In genomic region chr1:50644447-50645105, GRCh38 we compare ENCODE assay signal across 18 cellular contexts.
DNase-seq lines count a peak whose midpoint lies in the region; ATAC-seq, FAIRE-seq and TF ChIP-seq lines count a peak whose summit lies in the region.
"Had no signal": no experiment of that assay in that cellular context is flagged by ENCODE, and none has a peak within 500 bp of the region (broad histone marks: within the 10 kb centered on the region; RNA-seq: fewer than 3 reads in every experiment).

No MANE protein-coding gene starts in this region.

- H3K36me3 ChIP-seq in HCT116 (ENCODE audit: control insufficient read depth in 1 of 2, insufficient read depth in 2 of 2, low read length in 2 of 2) (no peaks in the 10 kb centered on the region), hepatocyte (replicated peaks; ENCODE audit: insufficient read depth, low read depth) (no peaks in the 10 kb centered on the region), smooth muscle cell (ENCODE audit: low read depth) (no peaks in the 10 kb centered on the region)

- H3K4me1 ChIP-seq in HCT116 (ENCODE audit: control insufficient read depth in 1 of 2, insufficient read depth in 2 of 2, low read length in 2 of 2) (no peaks in the 10 kb centered on the region), hepatocyte (ENCODE audit: insufficient read depth) (peaks cover 17% of the 10 kb centered on the region), smooth muscle cell (ENCODE audit: low read depth) (no peaks in the 10 kb centered on the region)
- H3K4me1 ChIP-seq: BLaER1 had no signal

- peaks cover 19% of the 10 kb centered on the region for H3K4me1 Mint-ChIP-seq in WTC11

- H3K4me3 ChIP-seq in HCT116 (replicated peaks in 1 of 2; ENCODE audit: low read depth in 1 of 2, low read length in 2 of 2) (no peak overlapping the region), hepatocyte (no peak overlapping the region), smooth muscle cell (peak overlapping the region; percentile 24)
- H3K4me3 ChIP-seq: BLaER1 had no signal

- TF ChIP-seq POLR2A in HCT116 (IDR thresholded peaks at IDR 0.05; ENCODE audit: borderline replicate concordance, extremely low read depth, insufficient read depth, insufficient read length), result no peak

- peak overlapping the region; percentile 67 for H3K27ac Mint-ChIP-seq in WTC11

- intact Hi-C loops in HCT116 (cut with micrococcal nuclease), result no loop called here

- H3K9me3 Mint-ChIP-seq in WTC11, result no peaks in the 10 kb centered on the region

- WGBS in hepatocyte (ENCODE audit: low lambda C conversion rate, missing lambda C conversion rate), result 49% methylated on average over 2 of the region's 2 CpGs
- 72% methylated on average over 2 of the region's 2 CpGs for WGBS in smooth muscle cell (ENCODE audit: low lambda C conversion rate)

- no peak overlapping the region for H3K9ac ChIP-seq in HCT116 (ENCODE audit: low read length)
- no peak overlapping the region for H3K9ac ChIP-seq in smooth muscle cell (ENCODE audit: low read depth)
- H3K9ac ChIP-seq: BLaER1 had no signal

- H3K4me2 ChIP-seq in HCT116 (ENCODE audit: low read length) (no peak overlapping the region), hepatocyte (peak overlapping the region; percentile 46), smooth muscle cell (peak overlapping the region; percentile 11)
- H3K4me2 ChIP-seq: BLaER1 had no signal

- FAIRE-seq in D721Med (lab: Jason Lieb, UNC), result no peak
- FAIRE-seq: colon had no signal

- H3K4me3 Mint-ChIP-seq in WTC11, result no peak overlapping the region

- TSS peak; percentile 19 for BruUV-seq in HCT116 (replicated peaks; lab: Mats Ljungman, UMichigan)

- H2AFZ ChIP-seq in HCT116 (ENCODE audit: low read depth, low read length, poor library complexity, severe bottlenecking) (no peak overlapping the region), hepatocyte (no peak overlapping the region), smooth muscle cell (ENCODE audit: low read depth) (no peak overlapping the region)

- no peaks in the 10 kb centered on the region for H3K27me3 Mint-ChIP-seq in WTC11 (ENCODE audit: low read depth)

- H3K27ac ChIP-seq in HCT116 (ENCODE audit: low read depth, low read length) (no peak overlapping the region), hepatocyte (peak overlapping the region; percentile 16), smooth muscle cell (ENCODE audit: low read depth) (no peak overlapping the region)
- H3K27ac ChIP-seq: BLaER1 had no signal

- no peak for TF ChIP-seq CTCF in HCT116 (IDR thresholded peaks at IDR 0.05 in 2 of 3, conservative IDR thresholded peaks at IDR 0.05 in 1 of 3; ENCODE audit: borderline replicate concordance in 1 of 3, insufficient read depth in 1 of 3, low read depth in 2 of 3, low read length in 2 of 3)
- no peak for TF ChIP-seq CTCF in WTC11 (IDR thresholded peaks at IDR 0.05)
- TF ChIP-seq CTCF in hepatocyte (IDR thresholded peaks at IDR 0.05; ENCODE audit: poor library complexity), result no peak
- no peak for TF ChIP-seq CTCF in smooth muscle cell (IDR thresholded peaks at IDR 0.05; ENCODE audit: borderline replicate concordance, insufficient read depth, poor library complexity, severe bottlenecking)
- no peak for TF ChIP-seq CTCF in D721Med (IDR thresholded peaks at IDR 0.05; ENCODE audit: insufficient read depth, missing control alignments)

- H4K20me1 ChIP-seq in HCT116 (ENCODE audit: insufficient read depth), result no peaks in the 10 kb centered on the region
- H4K20me1 ChIP-seq in hepatocyte (ENCODE audit: insufficient read depth, poor library complexity, severe bottlenecking), result no peaks in the 10 kb centered on the region
- peaks cover 4% of the 10 kb centered on the region for H4K20me1 ChIP-seq in smooth muscle cell (ENCODE audit: low read depth)
- H4K20me1 ChIP-seq: BLaER1 had no signal

- DNase-seq in HCT116 (ENCODE audit: low read depth, low spot score) (no peak), WTC11 (ENCODE audit: low spot score) (no peak), hepatocyte (ENCODE audit: low spot score) (peak; percentile 10), smooth muscle cell (lab: John Stamatoyannopoulos, UW; ENCODE audit: unreplicated experiment) (no peak), SHP77 (lab: John Stamatoyannopoulos, UW) (no peak), D721Med (ENCODE audit: insufficient read length, low spot score) (no peak), NCI-H748 treated with DMSO at 0.1 percent for 48 hours (lab: John Stamatoyannopoulos, UW) (no peak)
- no peak for DNase-seq in stimulated activated CD4-positive, alpha-beta T cell treated with anti-CD3 and anti-CD28 coated beads, Interleukin-2, amount 100 ng/mL, for 48 hours
- DNase-seq: activated CD8-positive, alpha-beta memory T cell treated with anti-CD3 and anti-CD28 coated beads for 24 hours; amygdala; hippocampal formation; MM.1S; NCI-H1930; NCI-H524; OCI-M1 had no signal

- no peaks in the 10 kb centered on the region for H3F3A ChIP-seq in smooth muscle cell (ENCODE audit: low read depth)

- CTCF ChIA-PET in HCT116 (lab: Charles Lee) (no interaction called here), WTC11 (lab: Charles Lee) (no interaction called here)

- H3K79me2 ChIP-seq in HCT116 (ENCODE audit: insufficient read depth, low read length) (no peaks in the 10 kb centered on the region), hepatocyte (no peaks in the 10 kb centered on the region), smooth muscle cell (ENCODE audit: low read depth) (no peaks in the 10 kb centered on the region)

- POLR2A ChIA-PET in HCT116 (lab: Charles Lee), result interaction anchor here (0.7 kb wide), 1 partner anchor 24 kb away, joined by 3 read pairs; no protein-coding TSS in a partner anchor
- POLR2A ChIA-PET in WTC11 (lab: Charles Lee), result interaction anchor here (1.0 kb wide), 1 partner anchor 19 kb away, joined by 3 read pairs; no protein-coding TSS in a partner anchor

- RAD21 ChIA-PET in HCT116 (lab: Charles Lee; ENCODE audit: low non-redundant PET in 1 of 2, low total read pairs in 2 of 2, uncharacterized antibody in 2 of 2, unreplicated experiment in 2 of 2), result no interaction called here

- ATAC-seq in HCT116, result no peak
- ATAC-seq in WTC11, result no peak; the same call in 1 of the 2 replicates
- ATAC-seq: esophagus mucosa had no signal

- H3K9me3 ChIP-seq in HCT116 (ENCODE audit: control insufficient read depth in 1 of 2, insufficient read depth in 1 of 2, low read depth in 1 of 2, low read length in 2 of 2) (no peaks in the 10 kb centered on the region), hepatocyte (ENCODE audit: low read depth) (no peaks in the 10 kb centered on the region), smooth muscle cell (replicated peaks; ENCODE audit: low read depth) (no peaks in the 10 kb centered on the region)

- TF ChIP-seq RAD21 in HCT116 (IDR thresholded peaks at IDR 0.05; ENCODE audit: low read depth), result no peak

- H3K36me3 Mint-ChIP-seq in WTC11, result no peaks in the 10 kb centered on the region

- H3K9me2 ChIP-seq in HCT116 (ENCODE audit: insufficient read depth), result no peaks in the 10 kb centered on the region
- H3K9me2 ChIP-seq in hepatocyte (replicated peaks; ENCODE audit: insufficient read depth), result no peaks in the 10 kb centered on the region

- no peaks in the 10 kb centered on the region for H3K27me3 ChIP-seq in HCT116 (ENCODE audit: insufficient read depth, low read length)
- H3K27me3 ChIP-seq in hepatocyte, result no peaks in the 10 kb centered on the region
- no peaks in the 10 kb centered on the region for H3K27me3 ChIP-seq in smooth muscle cell (ENCODE audit: low read depth)
- H3K27me3 ChIP-seq: BLaER1 had no signal

TF ChIP-seq in HCT116, 20 proteins besides CTCF, POLR2A, EP300 and RAD21 (continues in another document):
- TF ChIP-seq SP1 (IDR thresholded peaks at IDR 0.05; ENCODE audit: low read depth) (no peak), ZNF274 (IDR thresholded peaks at IDR 0.05; ENCODE audit: low read depth, low read length) (no peak), EZH2 (IDR thresholded peaks at IDR 0.05) (no peak), SRF (IDR thresholded peaks at IDR 0.05; ENCODE audit: low read depth) (no peak), TCF7L2 (IDR thresholded peaks at IDR 0.05; ENCODE audit: borderline replicate concordance, extremely low read depth, insufficient read depth, insufficient read length) (no peak)
- TF ChIP-seq, protein P1, sequence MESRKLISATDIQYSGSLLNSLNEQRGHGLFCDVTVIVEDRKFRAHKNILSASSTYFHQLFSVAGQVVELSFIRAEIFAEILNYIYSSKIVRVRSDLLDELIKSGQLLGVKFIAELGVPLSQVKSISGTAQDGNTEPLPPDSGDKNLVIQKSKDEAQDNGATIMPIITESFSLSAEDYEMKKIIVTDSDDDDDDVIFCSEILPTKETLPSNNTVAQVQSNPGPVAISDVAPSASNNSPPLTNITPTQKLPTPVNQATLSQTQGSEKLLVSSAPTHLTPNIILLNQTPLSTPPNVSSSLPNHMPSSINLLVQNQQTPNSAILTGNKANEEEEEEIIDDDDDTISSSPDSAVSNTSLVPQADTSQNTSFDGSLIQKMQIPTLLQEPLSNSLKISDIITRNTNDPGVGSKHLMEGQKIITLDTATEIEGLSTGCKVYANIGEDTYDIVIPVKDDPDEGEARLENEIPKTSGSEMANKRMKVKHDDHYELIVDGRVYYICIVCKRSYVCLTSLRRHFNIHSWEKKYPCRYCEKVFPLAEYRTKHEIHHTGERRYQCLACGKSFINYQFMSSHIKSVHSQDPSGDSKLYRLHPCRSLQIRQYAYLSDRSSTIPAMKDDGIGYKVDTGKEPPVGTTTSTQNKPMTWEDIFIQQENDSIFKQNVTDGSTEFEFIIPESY (IDR thresholded peaks at IDR 0.05; ENCODE audit: extremely low read depth, insufficient replicate concordance, low read length), result no peak
